ENCODE assay signal across 8 cellular contexts in genomic region chr9:133346021-133346713, GRCh38.
DNase-seq lines count a peak whose midpoint lies in the region; ATAC-seq and TF ChIP-seq lines count a peak whose summit lies in the region.
"Had no signal": no experiment of that assay in that cellular context is flagged by ENCODE, and none has a peak within 500 bp of the region (broad histone marks: within the 10 kb centered on the region; RNA-seq: fewer than 3 reads in every experiment).

No MANE protein-coding gene starts in this region.

- no peaks in the 10 kb centered on the region for H3K9me3 Mint-ChIP-seq in stimulated activated effector memory CD8-positive, alpha-beta T cell treated with anti-CD3 and anti-CD28 coated beads, Interleukin-12 subunit alpha, Interleukin-12 subunit beta, amount 100 ng/mL, for 72 hours

- in situ Hi-C loops in HAP-1 (cut with MboI; ENCODE audit: low sequenced_read_pairs), result loop anchor here (10.0 kb wide), 1 partner anchor 139 kb away; no protein-coding TSS in a partner anchor

- no peaks in the 10 kb centered on the region for H3K27me3 ChIP-seq in HAP-1 (ENCODE audit: low read depth)
- H3K27me3 ChIP-seq in WERI-Rb-1 (ENCODE audit: insufficient read depth, low read depth, severe bottlenecking), result no peaks in the 10 kb centered on the region

- DNase-seq in HAP-1 (ENCODE audit: low spot score in 2 of 2) (no peak), WERI-Rb-1 (no peak), foreskin fibroblast (no peak), putamen (ENCODE audit: low spot score) (no peak)
- DNase-seq in stimulated activated effector memory CD8-positive, alpha-beta T cell treated with anti-CD3 and anti-CD28 coated beads, Interleukin-12 subunit alpha, Interleukin-12 subunit beta, amount 100 ng/mL, for 72 hours (ENCODE audit: low spot score in 2 of 2), result no peak
- DNase-seq: NCI-H526 treated with DMSO at 0.1 percent for 48 hours had no signal

- H3K36me3 ChIP-seq in HAP-1 (replicated peaks) (peaks cover 78% of the 10 kb centered on the region), WERI-Rb-1 (peaks cover 82% of the 10 kb centered on the region)

- H3K4me1 Mint-ChIP-seq in stimulated activated effector memory CD8-positive, alpha-beta T cell treated with anti-CD3 and anti-CD28 coated beads, Interleukin-12 subunit alpha, Interleukin-12 subunit beta, amount 100 ng/mL, for 72 hours, result peaks cover 55% of the 10 kb centered on the region

- peaks cover 92% of the 10 kb centered on the region for H3K36me3 Mint-ChIP-seq in stimulated activated effector memory CD8-positive, alpha-beta T cell treated with anti-CD3 and anti-CD28 coated beads, Interleukin-12 subunit alpha, Interleukin-12 subunit beta, amount 100 ng/mL, for 72 hours

- peak overlapping the region; percentile 98 for H3K4me3 ChIP-seq in HAP-1
- H3K4me3 ChIP-seq in WERI-Rb-1 (ENCODE audit: low read depth, low read length), result peak overlapping the region; percentile 98
- peak overlapping the region; percentile 93 to 98 for H3K4me3 ChIP-seq in foreskin fibroblast (ENCODE audit: low read depth in 1 of 2, low read length in 2 of 2)

- no peak for TF ChIP-seq CTCF in WERI-Rb-1 (IDR thresholded peaks at IDR 0.05; ENCODE audit: low read depth, low read length)
- TF ChIP-seq CTCF in foreskin fibroblast (IDR thresholded peaks at IDR 0.05; ENCODE audit: low read depth, low read length), result no peak

- ATAC-seq in stimulated activated effector memory CD8-positive, alpha-beta T cell treated with anti-CD3 and anti-CD28 coated beads, Interleukin-12 subunit alpha, Interleukin-12 subunit beta, amount 100 ng/mL, for 72 hours, result no peak
- ATAC-seq in GM19324 (IDR thresholded peaks at IDR 0.05; ENCODE audit: low FRiP score, unreplicated experiment), result no peak
- ATAC-seq in HG02938 (IDR thresholded peaks at IDR 0.05; ENCODE audit: unreplicated experiment), result no peak

- peaks cover 12% of the 10 kb centered on the region for H3K4me1 ChIP-seq in HAP-1

- peak overlapping the region; percentile 96 for H3K27ac ChIP-seq in WERI-Rb-1

- no peaks in the 10 kb centered on the region for H3K9me3 ChIP-seq in HAP-1
- H3K9me3 ChIP-seq in WERI-Rb-1 (ENCODE audit: severe bottlenecking), result no peaks in the 10 kb centered on the region

- H3K27ac Mint-ChIP-seq in stimulated activated effector memory CD8-positive, alpha-beta T cell treated with anti-CD3 and anti-CD28 coated beads, Interleukin-12 subunit alpha, Interleukin-12 subunit beta, amount 100 ng/mL, for 72 hours, result peak overlapping the region; percentile 100

- H3K4me3 Mint-ChIP-seq in stimulated activated effector memory CD8-positive, alpha-beta T cell treated with anti-CD3 and anti-CD28 coated beads, Interleukin-12 subunit alpha, Interleukin-12 subunit beta, amount 100 ng/mL, for 72 hours, result peak overlapping the region; percentile 99
